In the genomic region with DNA sequence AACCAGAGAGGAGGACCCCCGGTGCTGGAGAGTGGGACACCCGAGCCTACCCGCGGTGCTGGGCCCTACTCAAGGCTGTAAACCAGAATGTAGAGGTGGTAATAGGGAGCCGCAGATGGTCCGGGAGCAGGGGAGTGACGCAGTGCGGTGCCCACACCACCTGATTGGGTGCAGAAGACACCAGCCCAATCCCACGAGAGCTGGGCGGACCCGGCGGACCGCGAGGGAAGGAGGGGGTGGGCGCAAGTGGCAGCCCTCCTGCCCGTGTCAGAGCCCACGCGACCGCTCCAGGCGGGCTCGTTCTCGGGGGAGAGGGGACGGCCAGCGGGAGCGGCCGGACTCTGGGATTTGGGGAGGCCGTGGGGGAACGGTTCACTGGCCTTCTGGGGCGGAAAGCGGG, we compare ENCODE assay signal across 8 cellular contexts.
DNase-seq lines count a peak whose midpoint lies in the region; ATAC-seq and TF ChIP-seq lines count a peak whose summit lies in the region.

No MANE protein-coding gene starts in this region.

- no peak for TF ChIP-seq CTCF in right atrium auricular region (IDR thresholded peaks at IDR 0.05)

- intact Hi-C loops in posterior cingulate gyrus (cut with DNase I), result loop anchor here (5.0 kb wide), 1 partner anchor 47 kb away; no protein-coding TSS in a partner anchor

- H3K4me1 ChIP-seq in right atrium auricular region, result peaks cover 0 to 27% of the 10 kb centered on the region in 2 donors

- peak overlapping the region; percentile 35 to 55 for H3K4me3 ChIP-seq in right atrium auricular region

- H3K27me3 ChIP-seq in right atrium auricular region, result no peaks in the 10 kb centered on the region

- 27 to 32% (median 29%) methylated on average over 18 to 30 of the region's 30 CpGs for WGBS in adipose tissue, 3 donors

- ATAC-seq in GM18517 (IDR thresholded peaks at IDR 0.05; ENCODE audit: unreplicated experiment) (no peak), HG03354 (IDR thresholded peaks at IDR 0.05; ENCODE audit: poor library complexity, severe bottlenecking, unreplicated experiment) (no peak)

- no peaks in the 10 kb centered on the region for H3K36me3 ChIP-seq in right atrium auricular region

- DNase-seq in D341Med (ENCODE audit: low spot score) (peak; percentile 45), right atrium auricular region (ENCODE audit: low spot score) (no peak), posterior cingulate gyrus (peak; percentile 63 to 98 (median 83)), NCI-H1930 (lab: John Stamatoyannopoulos, UW) (no peak), OCI-M1 (lab: John Stamatoyannopoulos, UW) (no peak)

- H3K9me3 ChIP-seq in right atrium auricular region, result no peaks in the 10 kb centered on the region

- H3K27ac ChIP-seq in adipose tissue (ENCODE audit: low read depth, low read length) (peak overlapping the region; percentile 78), right atrium auricular region (peak overlapping the region; percentile 81 to 87)

Comparison
In these comparisons a context has a peak if more than half of its experiments do, and no peak if none do; other contexts are left out.
1. DNase-seq: peak in D341Med (single experiment) and posterior cingulate gyrus (10 of 10); none in right atrium auricular region (single experiment), NCI-H1930 (0 of 2) and OCI-M1 (single experiment).